In the genomic region with DNA sequence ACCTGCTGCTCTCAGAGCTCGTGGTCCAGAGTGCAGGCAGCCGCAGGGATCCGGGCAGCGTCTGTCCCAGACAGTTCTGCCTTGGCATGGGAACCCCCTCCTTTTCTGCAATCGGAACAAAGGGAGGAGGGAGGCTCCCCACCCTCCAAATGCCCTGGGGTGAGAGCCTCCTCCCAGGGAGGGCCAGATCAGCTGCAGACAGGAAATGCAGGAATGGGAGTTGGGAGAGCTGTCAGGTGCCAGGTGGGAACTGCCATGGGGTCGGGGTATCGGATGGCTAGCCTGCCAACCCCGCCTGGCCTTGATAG, we compare ENCODE assay signal across 19 cellular contexts. TPM values are rescaled to one million over a fixed set of nuclear protein-coding genes. Genes with fewer than 3 reads are reported as not detected.
"Had no signal": no experiment of that assay in that cellular context is flagged by ENCODE, and none has a peak within 500 bp of the region (broad histone marks: within the 10 kb centered on the region; RNA-seq: fewer than 3 reads in every experiment).

A gene with protein sequence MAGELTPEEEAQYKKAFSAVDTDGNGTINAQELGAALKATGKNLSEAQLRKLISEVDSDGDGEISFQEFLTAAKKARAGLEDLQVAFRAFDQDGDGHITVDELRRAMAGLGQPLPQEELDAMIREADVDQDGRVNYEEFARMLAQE (minus strand): TSS at position 78 of the 308 bp plus-strand sequence. CDS start 132 bp downstream, outside the sequence.

- DNase-seq: activated CD4-positive, alpha-beta T cell treated with anti-CD3 and anti-CD28 coated beads for 36 hours; activated CD4-positive, alpha-beta T cell treated with anti-CD3 and anti-CD28 coated beads, Interleukin-2, amount 50 U/mL, for 48 hours; effector memory CD8-positive, alpha-beta T cell; foreskin melanocyte; hypothalamus; stimulated activated CD4-positive, alpha-beta T cell treated with anti-CD3 and anti-CD28 coated beads, Interleukin-1b, Interleukin-23, amount 100 ng/mL, for 48 hours; stimulated activated naive CD8-positive, alpha-beta T cell treated with anti-CD3 and anti-CD28 coated beads, Interleukin-15, Interleukin-2, amounts not matched to agents 100 U/mL and 50 U/mL, for 24 hours; substantia nigra had no signal

- H3K4me3 ChIP-seq: cardiac muscle cell, ovary, sigmoid colon had no signal

- H3K9me3 Mint-ChIP-seq: effector memory CD8-positive, alpha-beta T cell; type B pancreatic cell had no signal

- H3K4me3 Mint-ChIP-seq: activated CD4-positive, alpha-beta T cell treated with anti-CD3 and anti-CD28 coated beads for 36 hours; activated naive CD8-positive, alpha-beta T cell; effector memory CD8-positive, alpha-beta T cell; type B pancreatic cell had no signal

- H3K27me3 Mint-ChIP-seq: activated CD4-positive, alpha-beta T cell treated with anti-CD3 and anti-CD28 coated beads for 36 hours; activated naive CD8-positive, alpha-beta T cell; type B pancreatic cell had no signal

- H3K36me3 Mint-ChIP-seq: activated naive CD8-positive, alpha-beta T cell; type B pancreatic cell had no signal

- H3K4me1 ChIP-seq: sigmoid colon had no signal

- ATAC-seq: activated CD4-positive, alpha-beta T cell treated with anti-CD3 and anti-CD28 coated beads for 36 hours; effector memory CD8-positive, alpha-beta T cell; left lobe of liver; stimulated activated naive CD8-positive, alpha-beta T cell treated with anti-CD3 and anti-CD28 coated beads, Interleukin-15, Interleukin-2, amounts not matched to agents 100 U/mL and 50 U/mL, for 24 hours had no signal

- H3K36me3 ChIP-seq: cardiac muscle cell, ovary, sigmoid colon had no signal

- H3K4me1 Mint-ChIP-seq: activated CD4-positive, alpha-beta T cell treated with anti-CD3 and anti-CD28 coated beads for 36 hours had no signal

- H3K9me3 ChIP-seq: ovary, sigmoid colon had no signal

- H3K27me3 ChIP-seq: cardiac muscle cell, ovary, sigmoid colon had no signal

- H3K27ac Mint-ChIP-seq: activated CD4-positive, alpha-beta T cell treated with anti-CD3 and anti-CD28 coated beads for 36 hours; activated naive CD8-positive, alpha-beta T cell; effector memory CD8-positive, alpha-beta T cell; type B pancreatic cell had no signal

- H3K27ac ChIP-seq: cardiac muscle cell, ovary, sigmoid colon had no signal

RNA-seq across cellular contexts. Expression of the gene that starts here (rescaled TPM):
- total RNA-seq: activated CD4-positive, alpha-beta T cell treated with anti-CD3 and anti-CD28 coated beads for 36 hours; cardiac muscle cell; dermis microvascular lymphatic vessel endothelial cell; left lobe of liver; lung microvascular endothelial cell; mononuclear cell; sigmoid colon; T-helper 2 cell treated with Interferon-gamma antibody and Interleukin-4, amounts not matched to agents 100 ng/mL and 5 ng/mL, for 36 hours had no signal
- polyA plus RNA-seq: cardiac muscle cell, neural cell, ovary, sigmoid colon had no signal
